In genomic region chr5:101418735-101419134, GRCh38 we compare ENCODE assay signal across 22 cellular contexts.
DNase-seq lines count a peak whose midpoint lies in the region; ATAC-seq and TF ChIP-seq lines count a peak whose summit lies in the region.
"Had no signal": no experiment of that assay in that cellular context is flagged by ENCODE, and none has a peak within 500 bp of the region (broad histone marks: within the 10 kb centered on the region; RNA-seq: fewer than 3 reads in every experiment).

No MANE protein-coding gene starts in this region.

- intact Hi-C loops in upper lobe of right lung (cut with DNase I), result no loop called here

- WGBS in lung, 2 donors, result 6 to 12% methylated on average over 1 of the region's 1 CpG

- TF ChIP-seq CTCF in endothelial cell (IDR thresholded peaks at IDR 0.05; ENCODE audit: unreplicated experiment) (no peak), lung (IDR thresholded peaks at IDR 0.05; ENCODE audit: control extremely low read depth, extremely low read depth) (no peak), upper lobe of right lung (IDR thresholded peaks at IDR 0.05) (no peak)

- H3K27ac Mint-ChIP-seq in endothelial cell (ENCODE audit: unreplicated experiment), result peak overlapping the region; percentile 55
- H3K27ac Mint-ChIP-seq: activated CD4-positive, alpha-beta T cell treated with anti-CD3 and anti-CD28 coated beads, Interleukin-2, amount 10 ng/mL, durations not matched to agents 24 days and 14 days; activated T-helper 2 cell treated with anti-CD3 and anti-CD28 coated beads, Interferon-gamma antibody, Interleukin-2, Interleukin-4, amounts not matched to agents 10 μg/mL and 5 μg/mL and 100 μg/mL, durations not matched to agents 14 hours and 24 hours and 36 hours; B cell; stimulated activated naive CD8-positive, alpha-beta T cell treated with anti-CD3 and anti-CD28 coated beads, Interleukin-15, Interleukin-2, amounts not matched to agents 100 ng/mL and 50 ng/mL, for 24 hours had no signal

- H3K4me1 Mint-ChIP-seq in endothelial cell (ENCODE audit: unreplicated experiment), result no peaks in the 10 kb centered on the region
- H3K4me1 Mint-ChIP-seq: activated CD4-positive, alpha-beta T cell treated with anti-CD3 and anti-CD28 coated beads, Interleukin-2, amount 10 ng/mL, durations not matched to agents 24 days and 14 days; B cell had no signal

- H3K4me3 Mint-ChIP-seq in endothelial cell (ENCODE audit: unreplicated experiment), result no peak overlapping the region
- H3K4me3 Mint-ChIP-seq: activated CD4-positive, alpha-beta T cell treated with anti-CD3 and anti-CD28 coated beads, Interleukin-2, amount 10 ng/mL, durations not matched to agents 24 days and 14 days; B cell; stimulated activated naive CD8-positive, alpha-beta T cell treated with anti-CD3 and anti-CD28 coated beads, Interleukin-15, Interleukin-2, amounts not matched to agents 100 ng/mL and 50 ng/mL, for 24 hours had no signal

- H3K9me3 ChIP-seq in lung (ENCODE audit: control insufficient read depth in 2 of 2, insufficient read depth in 1 of 2, low read length in 1 of 2) (no peaks in the 10 kb centered on the region), upper lobe of right lung (no peaks in the 10 kb centered on the region)
- H3K9me3 ChIP-seq: colonic mucosa, gastroesophageal sphincter, neutrophil, transverse colon had no signal

- H3K4me3 ChIP-seq in lung (no peak overlapping the region), upper lobe of right lung (no peak overlapping the region)
- H3K4me3 ChIP-seq: colonic mucosa, gastroesophageal sphincter, transverse colon had no signal

- DNase-seq in NCI-H82 (lab: John Stamatoyannopoulos, UW) (peak; percentile 38), endothelial cell (ENCODE audit: low spot score) (no peak), lung (ENCODE audit: low spot score) (no peak), upper lobe of right lung (no peak), T-helper 9 cell (no peak), RKO (ENCODE audit: low spot score) (no peak)
- DNase-seq: activated CD4-positive, alpha-beta T cell treated with anti-CD3 and anti-CD28 coated beads, Interleukin-2, amount 10 ng/mL, durations not matched to agents 24 days and 14 days; colonic mucosa; midbrain; NCI-H1105 treated with DMSO at 0.1 percent for 48 hours; NCI-H2171; NCI-H526; stimulated activated CD4-positive, alpha-beta T cell treated with anti-CD3 and anti-CD28 coated beads, Interleukin-4, amount 100 ng/mL, for 1 hour; transverse colon had no signal

- no peaks in the 10 kb centered on the region for H3K27me3 Mint-ChIP-seq in endothelial cell (ENCODE audit: unreplicated experiment)
- H3K27me3 Mint-ChIP-seq: activated CD4-positive, alpha-beta T cell treated with anti-CD3 and anti-CD28 coated beads, Interleukin-2, amount 10 ng/mL, durations not matched to agents 24 days and 14 days; B cell; stimulated activated naive CD8-positive, alpha-beta T cell treated with anti-CD3 and anti-CD28 coated beads, Interleukin-15, Interleukin-2, amounts not matched to agents 100 ng/mL and 50 ng/mL, for 24 hours had no signal

- H3K4me1 ChIP-seq in lung (ENCODE audit: control insufficient read depth in 2 of 2, insufficient read depth in 2 of 2, low read length in 2 of 2) (no peaks in the 10 kb centered on the region), upper lobe of right lung (peaks cover 11% of the 10 kb centered on the region)
- H3K4me1 ChIP-seq: colonic mucosa, gastroesophageal sphincter had no signal

- H3K27ac ChIP-seq in lung (ENCODE audit: low read depth in 1 of 2, low read length in 1 of 2) (no peak overlapping the region), upper lobe of right lung (peak overlapping the region; percentile 56)
- H3K27ac ChIP-seq: colonic mucosa, gastroesophageal sphincter, neutrophil had no signal

- ATAC-seq in lung (ENCODE audit: insufficient read depth, low FRiP score) (peak; percentile 79), upper lobe of right lung (peak; percentile 79), GM18502 (IDR thresholded peaks at IDR 0.05; ENCODE audit: poor library complexity, unreplicated experiment) (no peak)
- ATAC-seq: gastroesophageal sphincter, HCT116, Right ventricle myocardium inferior had no signal

- H3K27me3 ChIP-seq in lung (ENCODE audit: control insufficient read depth, insufficient read depth) (no peaks in the 10 kb centered on the region), upper lobe of right lung (no peaks in the 10 kb centered on the region)
- H3K27me3 ChIP-seq: colonic mucosa, gastroesophageal sphincter, neutrophil, transverse colon had no signal

- H3K36me3 Mint-ChIP-seq in endothelial cell (ENCODE audit: low read depth, unreplicated experiment), result no peaks in the 10 kb centered on the region

- H3K9me3 Mint-ChIP-seq in endothelial cell (ENCODE audit: unreplicated experiment), result no peaks in the 10 kb centered on the region
- H3K9me3 Mint-ChIP-seq: activated CD4-positive, alpha-beta T cell treated with anti-CD3 and anti-CD28 coated beads, Interleukin-2, amount 10 ng/mL, durations not matched to agents 24 days and 14 days; activated T-helper 2 cell treated with anti-CD3 and anti-CD28 coated beads, Interferon-gamma antibody, Interleukin-2, Interleukin-4, amounts not matched to agents 10 μg/mL and 5 μg/mL and 100 μg/mL, durations not matched to agents 14 hours and 24 hours and 36 hours; stimulated activated naive CD8-positive, alpha-beta T cell treated with anti-CD3 and anti-CD28 coated beads, Interleukin-15, Interleukin-2, amounts not matched to agents 100 ng/mL and 50 ng/mL, for 24 hours had no signal

- H3K36me3 ChIP-seq in lung (ENCODE audit: control insufficient read depth in 2 of 2, insufficient read depth in 2 of 2, low read length in 2 of 2) (no peaks in the 10 kb centered on the region), upper lobe of right lung (no peaks in the 10 kb centered on the region)
- H3K36me3 ChIP-seq: colonic mucosa, gastroesophageal sphincter, neutrophil, transverse colon had no signal
